ENCODE assay signal across 25 cellular contexts in genomic region chr6:36636283-36636682, GRCh38.
"Had no signal": no experiment of that assay in that cellular context is flagged by ENCODE, and none has a peak within 500 bp of the region (broad histone marks: within the 10 kb centered on the region; RNA-seq: fewer than 3 reads in every experiment).

No MANE protein-coding gene starts in this region.

- H3K9me3 ChIP-seq: mucosa of descending colon, prostate gland, thyroid gland, upper lobe of right lung had no signal

- H3K4me3 Mint-ChIP-seq: activated CD4-positive, alpha-beta T cell treated with anti-CD3 and anti-CD28 coated beads, Interleukin-2, amount 10 ng/mL, durations not matched to agents 7 days and 5 days; activated CD8-positive, alpha-beta memory T cell treated with anti-CD3 and anti-CD28 coated beads, Interleukin-2, amount 10 ng/mL, durations not matched to agents 7 days and 5 days; activated CD8-positive, alpha-beta T cell treated with anti-CD3 and anti-CD28 coated beads for 36 hours; activated naive CD8-positive, alpha-beta T cell treated with anti-CD3 and anti-CD28 coated beads, Interleukin-2, amount 50 U/mL, for 24 hours; immature natural killer cell; memory B cell; neural progenitor cell; T-cell had no signal

- H3K27ac ChIP-seq: hepatocyte, neural progenitor cell, prostate gland, thyroid gland, upper lobe of right lung, WERI-Rb-1 had no signal

- H3K9me3 Mint-ChIP-seq: activated CD4-positive, alpha-beta T cell treated with anti-CD3 and anti-CD28 coated beads, Interleukin-2, amount 10 ng/mL, durations not matched to agents 7 days and 5 days; activated CD8-positive, alpha-beta T cell treated with anti-CD3 and anti-CD28 coated beads for 36 hours; activated naive CD8-positive, alpha-beta T cell treated with anti-CD3 and anti-CD28 coated beads, Interleukin-2, amount 50 U/mL, for 24 hours; immature natural killer cell; memory B cell; neural progenitor cell; T-cell had no signal

- FAIRE-seq: TTC549 had no signal

- H3K27me3 Mint-ChIP-seq: activated CD4-positive, alpha-beta T cell treated with anti-CD3 and anti-CD28 coated beads, Interleukin-2, amount 10 ng/mL, durations not matched to agents 7 days and 5 days; activated CD8-positive, alpha-beta memory T cell treated with anti-CD3 and anti-CD28 coated beads, Interleukin-2, amount 10 ng/mL, durations not matched to agents 7 days and 5 days; activated CD8-positive, alpha-beta T cell treated with anti-CD3 and anti-CD28 coated beads for 36 hours; activated naive CD8-positive, alpha-beta T cell treated with anti-CD3 and anti-CD28 coated beads, Interleukin-2, amount 50 U/mL, for 24 hours had no signal

- H3K27me3 ChIP-seq: hepatocyte, neural progenitor cell, thyroid gland, upper lobe of right lung had no signal

- H3K4me2 ChIP-seq: hepatocyte had no signal

- H2AFZ ChIP-seq: hepatocyte, neural progenitor cell had no signal

- H3K79me2 ChIP-seq: hepatocyte had no signal

- H3K27ac Mint-ChIP-seq: activated CD4-positive, alpha-beta T cell treated with anti-CD3 and anti-CD28 coated beads, Interleukin-2, amount 10 ng/mL, durations not matched to agents 7 days and 5 days; activated CD8-positive, alpha-beta memory T cell treated with anti-CD3 and anti-CD28 coated beads, Interleukin-2, amount 10 ng/mL, durations not matched to agents 7 days and 5 days; activated CD8-positive, alpha-beta T cell treated with anti-CD3 and anti-CD28 coated beads for 36 hours; activated naive CD8-positive, alpha-beta T cell treated with anti-CD3 and anti-CD28 coated beads, Interleukin-2, amount 50 U/mL, for 24 hours; immature natural killer cell; memory B cell; T-cell had no signal

- DNase-seq: activated CD4-positive, alpha-beta T cell treated with anti-CD3 and anti-CD28 coated beads, Interleukin-2, amount 10 ng/mL, durations not matched to agents 7 days and 5 days; activated CD4-positive, CD25-positive, alpha-beta regulatory T cell treated with anti-CD3 and anti-CD28 coated beads, Interleukin-2, amount 50 U/mL, for 72 hours; activated CD8-positive, alpha-beta memory T cell treated with anti-CD3 and anti-CD28 coated beads, Interleukin-2, amount 10 ng/mL, durations not matched to agents 7 days and 5 days; activated CD8-positive, alpha-beta T cell treated with anti-CD3 and anti-CD28 coated beads for 36 hours; activated effector memory CD4-positive, alpha-beta T cell treated with anti-CD3 and anti-CD28 coated beads, Interleukin-2, amount 50 U/mL, for 16 hours; activated naive CD4-positive, alpha-beta T cell treated with anti-CD3 and anti-CD28 coated beads, Interleukin-2, amount 50 U/mL, for 16 hours; activated naive CD8-positive, alpha-beta T cell treated with anti-CD3 and anti-CD28 coated beads, Interleukin-2, amount 50 U/mL, for 24 hours; activated T-cell treated with anti-CD3 and anti-CD28 coated beads for 4 hours; effector CD8-positive, alpha-beta T cell; foreskin melanocyte; immature natural killer cell; kidney glomerular epithelial cell; mucosa of descending colon; stimulated activated CD4-positive, alpha-beta T cell treated with anti-CD3 and anti-CD28 coated beads, Interleukin-12 subunit alpha, Interleukin-12 subunit beta, amount 100 ng/mL, for 4 hours; stimulated activated CD4-positive, alpha-beta T cell treated with anti-CD3 and anti-CD28 coated beads, Interleukin-4, amount 100 ng/mL, for 4 hours; stimulated activated naive CD8-positive, alpha-beta T cell treated with anti-CD3 and anti-CD28 coated beads, Interleukin-15, Interleukin-2, amounts not matched to agents 100 U/mL and 50 U/mL, for 24 hours; T-cell; thyroid gland; upper lobe of right lung; WERI-Rb-1 had no signal

- H3K4me1 Mint-ChIP-seq: activated CD4-positive, alpha-beta T cell treated with anti-CD3 and anti-CD28 coated beads, Interleukin-2, amount 10 ng/mL, durations not matched to agents 7 days and 5 days; activated CD8-positive, alpha-beta memory T cell treated with anti-CD3 and anti-CD28 coated beads, Interleukin-2, amount 10 ng/mL, durations not matched to agents 7 days and 5 days; activated naive CD8-positive, alpha-beta T cell treated with anti-CD3 and anti-CD28 coated beads, Interleukin-2, amount 50 U/mL, for 24 hours; immature natural killer cell; memory B cell; T-cell had no signal

- H3K36me3 Mint-ChIP-seq: activated CD8-positive, alpha-beta memory T cell treated with anti-CD3 and anti-CD28 coated beads, Interleukin-2, amount 10 ng/mL, durations not matched to agents 7 days and 5 days; memory B cell; neural progenitor cell; T-cell had no signal

- H3K9ac ChIP-seq: neural progenitor cell had no signal

- H3K4me1 ChIP-seq: neural progenitor cell had no signal

- H3K36me3 ChIP-seq: neural progenitor cell, prostate gland, thyroid gland, upper lobe of right lung, WERI-Rb-1 had no signal

- H3K4me3 ChIP-seq: hepatocyte, mucosa of descending colon, neural progenitor cell, prostate gland, thyroid gland, upper lobe of right lung had no signal
